ENCODE assay signal across 12 cellular contexts in genomic region chr21:45641480-45642035, GRCh38. TPM values are rescaled to one million over a fixed set of nuclear protein-coding genes. Genes with fewer than 3 reads are reported as not detected.
DNase-seq lines count a peak whose midpoint lies in the region; FAIRE-seq and TF ChIP-seq lines count a peak whose summit lies in the region.
"Had no signal": no experiment of that assay in that cellular context is flagged by ENCODE, and none has a peak within 500 bp of the region (broad histone marks: within the 10 kb centered on the region; RNA-seq: fewer than 3 reads in every experiment).

No MANE protein-coding gene starts in this region.

- no peak overlapping the region for H4K91ac ChIP-seq in H1 (replicated peaks; ENCODE audit: insufficient read length, low read length)

- H2BK15ac ChIP-seq in H1 (ENCODE audit: low read length) = no peak overlapping the region

- CTCF ChIA-PET in activated CD4-positive, alpha-beta T cell treated with anti-CD3 and anti-CD28 coated beads, Interleukin-2, amount 10 ng/mL, durations not matched to agents 7 days and 5 days (lab: Charles Lee) = interaction anchor here (0.7 to 1.2 kb wide), 4 partner anchors 10 to 426 kb away, joined by 3 to 4 read pairs (median 3); no protein-coding TSS in a partner anchor
- CTCF ChIA-PET in OCI-LY7 (lab: Charles Lee; ENCODE audit: unreplicated experiment) = no interaction called here
- CTCF ChIA-PET in H1 (lab: Charles Lee; ENCODE audit: partially characterized antibody) = interaction anchor here (0.9 to 1.1 kb wide), 2 partner anchors 46 to 240 kb away, joined by 4 read pairs; no protein-coding TSS in a partner anchor

- H3K9me3 Mint-ChIP-seq in activated CD4-positive, alpha-beta T cell treated with anti-CD3 and anti-CD28 coated beads, Interleukin-2, amount 10 ng/mL, durations not matched to agents 7 days and 5 days = no peaks in the 10 kb centered on the region

- no peak overlapping the region for H3K23ac ChIP-seq in H1 (ENCODE audit: insufficient read length)

- no peak for TF ChIP-seq CTCF in OCI-LY7 (conservative IDR thresholded peaks at IDR 0.05; ENCODE audit: low read length)
- TF ChIP-seq CTCF in H1 (IDR thresholded peaks at IDR 0.05; ENCODE audit: control extremely low read depth in 1 of 3, insufficient read depth in 1 of 3, low read depth in 1 of 3, low read length in 3 of 3) = no peak
- no peak for TF ChIP-seq CTCF in parathyroid adenoma (IDR thresholded peaks at IDR 0.05)

- H3K79me2 ChIP-seq in OCI-LY7 (ENCODE audit: insufficient read depth, low read depth, low read length) (no peaks in the 10 kb centered on the region), H1 (ENCODE audit: control insufficient read depth in 1 of 2, insufficient read depth in 2 of 2, low read length in 2 of 2) (no peaks in the 10 kb centered on the region), parathyroid adenoma (no peaks in the 10 kb centered on the region)

- no peak overlapping the region for H2BK20ac ChIP-seq in H1 (ENCODE audit: low read length)

- TF ChIP-seq POLR2A in H1 (IDR thresholded peaks at IDR 0.05; ENCODE audit: control extremely low read depth in 1 of 2, low read depth in 2 of 2, low read length in 2 of 2) = no peak

- H3K27me3 Mint-ChIP-seq in activated CD4-positive, alpha-beta T cell treated with anti-CD3 and anti-CD28 coated beads, Interleukin-2, amount 10 ng/mL, durations not matched to agents 7 days and 5 days = peaks cover 13% of the 10 kb centered on the region

- H3K27me3 ChIP-seq in H1 (replicated peaks in 1 of 4; ENCODE audit: control insufficient read depth in 3 of 4, extremely low read depth in 1 of 4, insufficient read depth in 3 of 4, low read length in 3 of 4) (peaks cover 2 to 35% (median 24%) of the 10 kb centered on the region in 4 experiments), parathyroid adenoma (ENCODE audit: control insufficient read depth, insufficient read depth, low read length) (no peaks in the 10 kb centered on the region)
- H3K27me3 ChIP-seq: pancreas had no signal

- no TSS peak for BruUV-seq in OCI-LY7 (replicated peaks; lab: Mats Ljungman, UMichigan)

- peaks cover 2% of the 10 kb centered on the region for H3K36me3 Mint-ChIP-seq in activated CD4-positive, alpha-beta T cell treated with anti-CD3 and anti-CD28 coated beads, Interleukin-2, amount 10 ng/mL, durations not matched to agents 7 days and 5 days (ENCODE audit: low read depth)

- H2BK12ac ChIP-seq in H1 (ENCODE audit: low read depth, low read length) = no peak overlapping the region

- DNase-seq in activated CD4-positive, alpha-beta T cell treated with anti-CD3 and anti-CD28 coated beads, Interleukin-2, amount 10 ng/mL, durations not matched to agents 7 days and 5 days = no peak
- DNase-seq in activated CD4-positive, alpha-beta T cell treated with anti-CD3 and anti-CD28 coated beads for 4 hours = no peak
- DNase-seq in OCI-LY7 (ENCODE audit: low spot score) = no peak
- no peak for DNase-seq in H1 (ENCODE audit: low read depth in 1 of 2, low spot score in 2 of 2)
- DNase-seq in dedifferentiated amniotic fluid mesenchymal stem cell (ENCODE audit: extremely low spot score) = no peak
- DNase-seq in posterior vena cava (ENCODE audit: low spot score) = no peak
- no peak for DNase-seq in foreskin melanocyte
- DNase-seq: effector CD4-positive, alpha-beta T cell; NCI-H2081 had no signal

- no peak for TF ChIP-seq RAD21 in H1 (IDR thresholded peaks at IDR 0.05 in 1 of 2, conservative IDR thresholded peaks at IDR 0.05 in 1 of 2; ENCODE audit: low read depth in 2 of 2, low read length in 2 of 2)

- intact Hi-C loops in OCI-LY7 (cut with micrococcal nuclease; ENCODE audit: unreplicated experiment) (loop anchor here (2.0 to 5.0 kb wide), 4 partner anchors 51 to 1304 kb away; partner anchors contain the start of gene CFAP410), posterior vena cava (cut with DNase I) (no loop called here)

- H3K9me2 ChIP-seq in OCI-LY7 (ENCODE audit: insufficient read depth, low read length) = no peaks in the 10 kb centered on the region

- H3K27ac Mint-ChIP-seq in activated CD4-positive, alpha-beta T cell treated with anti-CD3 and anti-CD28 coated beads, Interleukin-2, amount 10 ng/mL, durations not matched to agents 7 days and 5 days = no peak overlapping the region

- H2AFZ ChIP-seq in OCI-LY7 (ENCODE audit: low read length) (peak overlapping the region; percentile 18; the same call in 1 of the 2 replicates), H1 (ENCODE audit: low read length) (no peak overlapping the region), parathyroid adenoma (peak overlapping the region; percentile 78)

- no peak overlapping the region; the same call in 1 of the 2 replicates for H4K8ac ChIP-seq in H1 (ENCODE audit: extremely low read depth, insufficient read depth, low read length)

- H3K79me1 ChIP-seq in H1 (ENCODE audit: low read depth, low read length) = no peaks in the 10 kb centered on the region

- H2BK5ac ChIP-seq in H1 (ENCODE audit: low read depth, low read length) = no peak overlapping the region

- H3K56ac ChIP-seq in H1 (replicated peaks; ENCODE audit: insufficient read length, low read depth, low read length) = no peak overlapping the region

- no peaks in the 10 kb centered on the region for H3K9me3 ChIP-seq in OCI-LY7 (ENCODE audit: low read length)
- no peaks in the 10 kb centered on the region for H3K9me3 ChIP-seq in H1 (ENCODE audit: insufficient read depth in 2 of 2, low read depth in 1 of 2, low read length in 1 of 2)
- no peaks in the 10 kb centered on the region for H3K9me3 ChIP-seq in parathyroid adenoma (ENCODE audit: control insufficient read depth, low read length)
- H3K9me3 ChIP-seq: pancreas had no signal

- H3K27ac ChIP-seq in OCI-LY7 (ENCODE audit: low read depth, low read length, poor library complexity, severe bottlenecking) (peak overlapping the region; percentile 82), H1 (ENCODE audit: low read depth, low read length) (no peak overlapping the region), parathyroid adenoma (peak overlapping the region; percentile 75)
- H3K27ac ChIP-seq: pancreas had no signal

- peak overlapping the region; percentile 56 for H3K4me3 Mint-ChIP-seq in activated CD4-positive, alpha-beta T cell treated with anti-CD3 and anti-CD28 coated beads, Interleukin-2, amount 10 ng/mL, durations not matched to agents 7 days and 5 days

- H3K36me3 ChIP-seq in OCI-LY7 (ENCODE audit: insufficient read depth, low read length) (no peaks in the 10 kb centered on the region), H1 (ENCODE audit: control insufficient read depth in 2 of 4, insufficient read depth in 4 of 4, low read length in 3 of 4) (no peaks in the 10 kb centered on the region; a peak in 1 of 8 replicates), parathyroid adenoma (ENCODE audit: control insufficient read depth, insufficient read depth, low read length) (no peaks in the 10 kb centered on the region)
- H3K36me3 ChIP-seq: pancreas had no signal

- H3K23me2 ChIP-seq in H1 (ENCODE audit: low read depth, low read length) = peaks cover 4% of the 10 kb centered on the region; the same call in 1 of the 2 replicates

- H4K5ac ChIP-seq in H1 (ENCODE audit: insufficient read length, low read depth, low read length) = no peak overlapping the region

- H4K20me1 ChIP-seq in OCI-LY7 (ENCODE audit: insufficient read depth, low read length) = no peaks in the 10 kb centered on the region
- peaks cover 3 to 7% of the 10 kb centered on the region in 2 experiments for H4K20me1 ChIP-seq in H1 (replicated peaks in 1 of 2; ENCODE audit: control insufficient read depth in 1 of 2, insufficient read depth in 2 of 2, low read length in 2 of 2)

- no peak for TF ChIP-seq EP300 in H1 (IDR thresholded peaks at IDR 0.05; ENCODE audit: borderline replicate concordance in 1 of 2, low read depth in 2 of 2, low read length in 2 of 2)

- H3K4me3 ChIP-seq in OCI-LY7 (ENCODE audit: low read depth, low read length, poor library complexity, severe bottlenecking) (peak overlapping the region; percentile 55), H1 (ENCODE audit: extremely low read depth in 1 of 4, insufficient read depth in 2 of 4, low read depth in 3 of 4, low read length in 4 of 4) (peak overlapping the region in 1 of 4 experiments; percentile 66; a peak in 2 of 8 replicates), parathyroid adenoma (ENCODE audit: low read depth, low read length) (no peak overlapping the region)

- WGBS in H1 (ENCODE audit: extremely low coverage in 1 of 2, insufficient coverage in 1 of 2, insufficient read length in 1 of 2, insufficient replicate concordance in 2 of 2, low coverage in 1 of 2, low lambda C conversion rate in 2 of 2, missing lambda C conversion rate in 1 of 2), 2 experiments = 78% methylated on average over 13 of the region's 31 CpGs; no CpG with 5 or more reads in 1 of the 2 experiments

- POLR2A ChIA-PET in activated CD4-positive, alpha-beta T cell treated with anti-CD3 and anti-CD28 coated beads, Interleukin-2, amount 10 ng/mL, durations not matched to agents 7 days and 5 days (lab: Charles Lee) = no interaction called here
- POLR2A ChIA-PET in OCI-LY7 (lab: Charles Lee) = interaction anchor here (0.7 kb wide), 1 partner anchor 242 kb away, joined by 4 read pairs; no protein-coding TSS in a partner anchor
- POLR2A ChIA-PET in H1 (lab: Charles Lee; ENCODE audit: partially characterized antibody) = interaction anchor here (1.4 kb wide), 1 partner anchor 107 kb away, joined by 3 read pairs; no protein-coding TSS in a partner anchor

- H3K9ac ChIP-seq in H1 (replicated peaks in 1 of 4; ENCODE audit: extremely low read depth in 1 of 4, low read depth in 3 of 4, low read length in 3 of 4) (no peak overlapping the region), parathyroid adenoma (no peak overlapping the region)

- peaks cover 34% of the 10 kb centered on the region for H3K4me1 Mint-ChIP-seq in activated CD4-positive, alpha-beta T cell treated with anti-CD3 and anti-CD28 coated beads, Interleukin-2, amount 10 ng/mL, durations not matched to agents 7 days and 5 days

- no peak overlapping the region for H2AK5ac ChIP-seq in H1 (ENCODE audit: low read depth, low read length)

- H3K18ac ChIP-seq in H1 (ENCODE audit: extremely low read depth, low read length) = no peak overlapping the region

- H3K4ac ChIP-seq in H1 (replicated peaks; ENCODE audit: insufficient read length, low read depth, low read length) = no peak overlapping the region

- no peak overlapping the region for H2BK120ac ChIP-seq in H1 (replicated peaks; ENCODE audit: low read depth, low read length)

- H3K4me1 ChIP-seq in OCI-LY7 (ENCODE audit: insufficient read depth, low read length, poor library complexity, severe bottlenecking) = peaks cover 51% of the 10 kb centered on the region
- peaks cover 2 to 8% (median 6%) of the 10 kb centered on the region in 4 experiments; a peak in 4 of 7 replicates for H3K4me1 ChIP-seq in H1 (replicated peaks in 1 of 4; ENCODE audit: control insufficient read depth in 3 of 4, insufficient read depth in 4 of 4, low read length in 3 of 4)
- H3K4me1 ChIP-seq in parathyroid adenoma = peaks cover 2% of the 10 kb centered on the region
- H3K4me1 ChIP-seq: pancreas had no signal

- H3K14ac ChIP-seq in H1 (ENCODE audit: insufficient read length) = no peak overlapping the region

- peak overlapping the region; percentile 76 for H3K4me2 ChIP-seq in OCI-LY7 (ENCODE audit: low read length)
- H3K4me2 ChIP-seq in H1 (ENCODE audit: insufficient read depth in 1 of 2, low read depth in 2 of 2, low read length in 2 of 2) = peak overlapping the region; percentile 59 to 61; a peak in 2 of 4 replicates
- no peak overlapping the region for H3K4me2 ChIP-seq in parathyroid adenoma (ENCODE audit: low read length)

- FAIRE-seq in H1 (lab: Jason Lieb, UNC) = no peak
- FAIRE-seq: pancreas had no signal

RNA-seq across cellular contexts. Expression of gene PCBP3, which starts 2.0 kb away (rescaled TPM):
- 1 to 10 TPM; 4.8 to 5.8 TPM for total RNA-seq in activated CD4-positive, alpha-beta T cell treated with anti-CD3 and anti-CD28 coated beads, Interleukin-2, amount 10 ng/mL, durations not matched to agents 7 days and 5 days
- 0.39 TPM in 1 of 2 replicates, not detected in the other for total RNA-seq in OCI-LY7 (2014; rRNA removed; shearing (Covaris generic))
- 0.61 and 1.0 TPM in 2 replicates for total RNA-seq in OCI-LY7 (2022)
- total RNA-seq in H1 (2021; fragmentation: NEBNext Ultra II Directional; extraction: Animal tissue kit (Norgen Biotek cat#: 25700)) = 6.3 TPM in 2 replicates
- 3.5 and 7.3 TPM in 2 replicates for polyA plus RNA-seq in H1 (2011; rRNA removed)
- 3.1 TPM for polyA plus RNA-seq in H1 (2011; cell fraction: cytosol; rRNA removed)
- polyA plus RNA-seq in H1 (2011; cell fraction: nucleus; rRNA removed) = 12.8 TPM
- 7.9 to 9.2 TPM (median 8.4 TPM) in 4 replicates for polyA plus RNA-seq in H1 (2012, experiment 1 of 2)
- 6.9 TPM for polyA plus RNA-seq in H1 (2012, experiment 2 of 2)
- polyA plus RNA-seq in H1 (2013, experiment 1 of 2) = 4.4 TPM
- 5.4 TPM for polyA plus RNA-seq in H1 (2013, experiment 2 of 2)
- 10.6 and 11.2 TPM in 2 replicates for polyA minus RNA-seq in H1 (2011; rRNA and poly(A)+ RNA removed)
- polyA minus RNA-seq in H1 (2011; cell fraction: cytosol; rRNA and poly(A)+ RNA removed) = 4.0 TPM
- polyA minus RNA-seq in H1 (2011; cell fraction: nucleus; rRNA and poly(A)+ RNA removed) = 17.3 TPM
- total RNA-seq in posterior vena cava = 1 to 10 TPM; 2.6 to 7.4 TPM
- total RNA-seq: HT-29 had no signal
